Comparison of ENCODE assay signal across 2 cellular contexts in the genomic region with DNA sequence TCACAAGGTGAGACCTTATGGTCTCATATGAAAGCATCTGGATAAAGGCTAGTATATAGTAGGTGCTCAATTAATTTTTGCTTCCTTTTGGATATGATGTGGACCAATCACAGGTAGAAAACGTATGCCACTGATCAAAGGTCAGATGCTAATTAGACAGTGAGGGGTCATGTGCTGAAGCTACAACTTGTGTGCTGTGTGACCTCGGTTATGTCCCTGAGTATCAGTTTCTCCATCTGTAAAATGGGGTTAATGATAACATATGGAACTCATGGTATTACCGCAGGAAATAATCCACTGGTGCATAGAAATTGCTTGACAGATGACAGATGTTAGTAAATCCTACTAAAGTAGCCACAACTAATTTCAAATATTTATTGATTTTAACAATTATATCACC.
TF ChIP-seq lines count a peak whose summit lies in the region.

No MANE protein-coding gene starts in this region.

TF ChIP-seq in HepG2, 621 proteins besides CTCF, POLR2A, EP300 and RAD21 (continued from another document):
- peak; percentile 62; the same call in 1 of the 2 replicates for TF ChIP-seq ZNF629 (CRISPR knock-in tag; conservative IDR thresholded peaks at IDR 0.05)

TF ChIP-seq in K562, 482 proteins besides CTCF, POLR2A, EP300 and RAD21 (continued from another document):
- TF ChIP-seq, protein P1, sequence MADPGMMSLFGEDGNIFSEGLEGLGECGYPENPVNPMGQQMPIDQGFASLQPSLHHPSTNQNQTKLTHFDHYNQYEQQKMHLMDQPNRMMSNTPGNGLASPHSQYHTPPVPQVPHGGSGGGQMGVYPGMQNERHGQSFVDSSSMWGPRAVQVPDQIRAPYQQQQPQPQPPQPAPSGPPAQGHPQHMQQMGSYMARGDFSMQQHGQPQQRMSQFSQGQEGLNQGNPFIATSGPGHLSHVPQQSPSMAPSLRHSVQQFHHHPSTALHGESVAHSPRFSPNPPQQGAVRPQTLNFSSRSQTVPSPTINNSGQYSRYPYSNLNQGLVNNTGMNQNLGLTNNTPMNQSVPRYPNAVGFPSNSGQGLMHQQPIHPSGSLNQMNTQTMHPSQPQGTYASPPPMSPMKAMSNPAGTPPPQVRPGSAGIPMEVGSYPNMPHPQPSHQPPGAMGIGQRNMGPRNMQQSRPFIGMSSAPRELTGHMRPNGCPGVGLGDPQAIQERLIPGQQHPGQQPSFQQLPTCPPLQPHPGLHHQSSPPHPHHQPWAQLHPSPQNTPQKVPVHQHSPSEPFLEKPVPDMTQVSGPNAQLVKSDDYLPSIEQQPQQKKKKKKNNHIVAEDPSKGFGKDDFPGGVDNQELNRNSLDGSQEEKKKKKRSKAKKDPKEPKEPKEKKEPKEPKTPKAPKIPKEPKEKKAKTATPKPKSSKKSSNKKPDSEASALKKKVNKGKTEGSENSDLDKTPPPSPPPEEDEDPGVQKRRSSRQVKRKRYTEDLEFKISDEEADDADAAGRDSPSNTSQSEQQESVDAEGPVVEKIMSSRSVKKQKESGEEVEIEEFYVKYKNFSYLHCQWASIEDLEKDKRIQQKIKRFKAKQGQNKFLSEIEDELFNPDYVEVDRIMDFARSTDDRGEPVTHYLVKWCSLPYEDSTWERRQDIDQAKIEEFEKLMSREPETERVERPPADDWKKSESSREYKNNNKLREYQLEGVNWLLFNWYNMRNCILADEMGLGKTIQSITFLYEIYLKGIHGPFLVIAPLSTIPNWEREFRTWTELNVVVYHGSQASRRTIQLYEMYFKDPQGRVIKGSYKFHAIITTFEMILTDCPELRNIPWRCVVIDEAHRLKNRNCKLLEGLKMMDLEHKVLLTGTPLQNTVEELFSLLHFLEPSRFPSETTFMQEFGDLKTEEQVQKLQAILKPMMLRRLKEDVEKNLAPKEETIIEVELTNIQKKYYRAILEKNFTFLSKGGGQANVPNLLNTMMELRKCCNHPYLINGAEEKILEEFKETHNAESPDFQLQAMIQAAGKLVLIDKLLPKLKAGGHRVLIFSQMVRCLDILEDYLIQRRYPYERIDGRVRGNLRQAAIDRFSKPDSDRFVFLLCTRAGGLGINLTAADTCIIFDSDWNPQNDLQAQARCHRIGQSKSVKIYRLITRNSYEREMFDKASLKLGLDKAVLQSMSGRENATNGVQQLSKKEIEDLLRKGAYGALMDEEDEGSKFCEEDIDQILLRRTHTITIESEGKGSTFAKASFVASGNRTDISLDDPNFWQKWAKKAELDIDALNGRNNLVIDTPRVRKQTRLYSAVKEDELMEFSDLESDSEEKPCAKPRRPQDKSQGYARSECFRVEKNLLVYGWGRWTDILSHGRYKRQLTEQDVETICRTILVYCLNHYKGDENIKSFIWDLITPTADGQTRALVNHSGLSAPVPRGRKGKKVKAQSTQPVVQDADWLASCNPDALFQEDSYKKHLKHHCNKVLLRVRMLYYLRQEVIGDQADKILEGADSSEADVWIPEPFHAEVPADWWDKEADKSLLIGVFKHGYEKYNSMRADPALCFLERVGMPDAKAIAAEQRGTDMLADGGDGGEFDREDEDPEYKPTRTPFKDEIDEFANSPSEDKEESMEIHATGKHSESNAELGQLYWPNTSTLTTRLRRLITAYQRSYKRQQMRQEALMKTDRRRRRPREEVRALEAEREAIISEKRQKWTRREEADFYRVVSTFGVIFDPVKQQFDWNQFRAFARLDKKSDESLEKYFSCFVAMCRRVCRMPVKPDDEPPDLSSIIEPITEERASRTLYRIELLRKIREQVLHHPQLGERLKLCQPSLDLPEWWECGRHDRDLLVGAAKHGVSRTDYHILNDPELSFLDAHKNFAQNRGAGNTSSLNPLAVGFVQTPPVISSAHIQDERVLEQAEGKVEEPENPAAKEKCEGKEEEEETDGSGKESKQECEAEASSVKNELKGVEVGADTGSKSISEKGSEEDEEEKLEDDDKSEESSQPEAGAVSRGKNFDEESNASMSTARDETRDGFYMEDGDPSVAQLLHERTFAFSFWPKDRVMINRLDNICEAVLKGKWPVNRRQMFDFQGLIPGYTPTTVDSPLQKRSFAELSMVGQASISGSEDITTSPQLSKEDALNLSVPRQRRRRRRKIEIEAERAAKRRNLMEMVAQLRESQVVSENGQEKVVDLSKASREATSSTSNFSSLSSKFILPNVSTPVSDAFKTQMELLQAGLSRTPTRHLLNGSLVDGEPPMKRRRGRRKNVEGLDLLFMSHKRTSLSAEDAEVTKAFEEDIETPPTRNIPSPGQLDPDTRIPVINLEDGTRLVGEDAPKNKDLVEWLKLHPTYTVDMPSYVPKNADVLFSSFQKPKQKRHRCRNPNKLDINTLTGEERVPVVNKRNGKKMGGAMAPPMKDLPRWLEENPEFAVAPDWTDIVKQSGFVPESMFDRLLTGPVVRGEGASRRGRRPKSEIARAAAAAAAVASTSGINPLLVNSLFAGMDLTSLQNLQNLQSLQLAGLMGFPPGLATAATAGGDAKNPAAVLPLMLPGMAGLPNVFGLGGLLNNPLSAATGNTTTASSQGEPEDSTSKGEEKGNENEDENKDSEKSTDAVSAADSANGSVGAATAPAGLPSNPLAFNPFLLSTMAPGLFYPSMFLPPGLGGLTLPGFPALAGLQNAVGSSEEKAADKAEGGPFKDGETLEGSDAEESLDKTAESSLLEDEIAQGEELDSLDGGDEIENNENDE (IDR thresholded peaks at IDR 0.05; ENCODE audit: low read depth, low read length): no peak
- TF ChIP-seq, protein P2, sequence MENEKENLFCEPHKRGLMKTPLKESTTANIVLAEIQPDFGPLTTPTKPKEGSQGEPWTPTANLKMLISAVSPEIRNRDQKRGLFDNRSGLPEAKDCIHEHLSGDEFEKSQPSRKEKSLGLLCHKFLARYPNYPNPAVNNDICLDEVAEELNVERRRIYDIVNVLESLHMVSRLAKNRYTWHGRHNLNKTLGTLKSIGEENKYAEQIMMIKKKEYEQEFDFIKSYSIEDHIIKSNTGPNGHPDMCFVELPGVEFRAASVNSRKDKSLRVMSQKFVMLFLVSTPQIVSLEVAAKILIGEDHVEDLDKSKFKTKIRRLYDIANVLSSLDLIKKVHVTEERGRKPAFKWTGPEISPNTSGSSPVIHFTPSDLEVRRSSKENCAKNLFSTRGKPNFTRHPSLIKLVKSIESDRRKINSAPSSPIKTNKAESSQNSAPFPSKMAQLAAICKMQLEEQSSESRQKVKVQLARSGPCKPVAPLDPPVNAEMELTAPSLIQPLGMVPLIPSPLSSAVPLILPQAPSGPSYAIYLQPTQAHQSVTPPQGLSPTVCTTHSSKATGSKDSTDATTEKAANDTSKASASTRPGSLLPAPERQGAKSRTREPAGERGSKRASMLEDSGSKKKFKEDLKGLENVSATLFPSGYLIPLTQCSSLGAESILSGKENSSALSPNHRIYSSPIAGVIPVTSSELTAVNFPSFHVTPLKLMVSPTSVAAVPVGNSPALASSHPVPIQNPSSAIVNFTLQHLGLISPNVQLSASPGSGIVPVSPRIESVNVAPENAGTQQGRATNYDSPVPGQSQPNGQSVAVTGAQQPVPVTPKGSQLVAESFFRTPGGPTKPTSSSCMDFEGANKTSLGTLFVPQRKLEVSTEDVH (IDR thresholded peaks at IDR 0.05; ENCODE audit: low read depth, partially characterized antibody): no peak
- TF ChIP-seq GATA2 (CRISPR knock-in tag; IDR thresholded peaks at IDR 0.05) (no peak), ADNP (tag; IDR thresholded peaks at IDR 0.05) (0 out of 2 replicates have a peak, but pooled peaks have one; percentile 34), FOXJ3 (CRISPR knock-in tag; IDR thresholded peaks at IDR 0.05) (no peak), ZNF76 (CRISPR knock-in tag; IDR thresholded peaks at IDR 0.05; ENCODE audit: borderline replicate concordance) (no peak), FOXA3 (CRISPR knock-in tag; conservative IDR thresholded peaks at IDR 0.05 in 1 of 2, IDR thresholded peaks at IDR 0.05 in 1 of 2) (no peak), KLF10 (CRISPR knock-in tag; IDR thresholded peaks at IDR 0.05) (no peak), PRPF4 (IDR thresholded peaks at IDR 0.05; ENCODE audit: insufficient read depth, low read depth, low read length, poor library complexity, severe bottlenecking) (no peak), RBM25 (IDR thresholded peaks at IDR 0.05; ENCODE audit: low read depth, low read length, severe bottlenecking) (peak; percentile 72), ESRRA (IDR thresholded peaks at IDR 0.05; ENCODE audit: borderline replicate concordance, low read depth) (0 out of 2 replicates have a peak, but pooled peaks have one; percentile 20), ZNF696 (CRISPR knock-in tag; conservative IDR thresholded peaks at IDR 0.05) (no peak), MEIS2 (IDR thresholded peaks at IDR 0.05; ENCODE audit: partially characterized antibody) (no peak), GATAD2B (IDR thresholded peaks at IDR 0.05; ENCODE audit: borderline replicate concordance) (no peak), HNRNPL (IDR thresholded peaks at IDR 0.05; ENCODE audit: low read depth, low read length) (no peak), PCBP2 (IDR thresholded peaks at IDR 0.05; ENCODE audit: low read depth, low read length, poor library complexity, severe bottlenecking) (no peak), SETDB1 (IDR thresholded peaks at IDR 0.05; ENCODE audit: low read length) (no peak), ZFP30 (CRISPR knock-in tag; IDR thresholded peaks at IDR 0.05; ENCODE audit: borderline replicate concordance) (no peak), LARP7 (IDR thresholded peaks at IDR 0.05) (no peak), NUFIP1 (IDR thresholded peaks at IDR 0.05; ENCODE audit: partially characterized antibody) (no peak)
- TF ChIP-seq, protein P3, sequence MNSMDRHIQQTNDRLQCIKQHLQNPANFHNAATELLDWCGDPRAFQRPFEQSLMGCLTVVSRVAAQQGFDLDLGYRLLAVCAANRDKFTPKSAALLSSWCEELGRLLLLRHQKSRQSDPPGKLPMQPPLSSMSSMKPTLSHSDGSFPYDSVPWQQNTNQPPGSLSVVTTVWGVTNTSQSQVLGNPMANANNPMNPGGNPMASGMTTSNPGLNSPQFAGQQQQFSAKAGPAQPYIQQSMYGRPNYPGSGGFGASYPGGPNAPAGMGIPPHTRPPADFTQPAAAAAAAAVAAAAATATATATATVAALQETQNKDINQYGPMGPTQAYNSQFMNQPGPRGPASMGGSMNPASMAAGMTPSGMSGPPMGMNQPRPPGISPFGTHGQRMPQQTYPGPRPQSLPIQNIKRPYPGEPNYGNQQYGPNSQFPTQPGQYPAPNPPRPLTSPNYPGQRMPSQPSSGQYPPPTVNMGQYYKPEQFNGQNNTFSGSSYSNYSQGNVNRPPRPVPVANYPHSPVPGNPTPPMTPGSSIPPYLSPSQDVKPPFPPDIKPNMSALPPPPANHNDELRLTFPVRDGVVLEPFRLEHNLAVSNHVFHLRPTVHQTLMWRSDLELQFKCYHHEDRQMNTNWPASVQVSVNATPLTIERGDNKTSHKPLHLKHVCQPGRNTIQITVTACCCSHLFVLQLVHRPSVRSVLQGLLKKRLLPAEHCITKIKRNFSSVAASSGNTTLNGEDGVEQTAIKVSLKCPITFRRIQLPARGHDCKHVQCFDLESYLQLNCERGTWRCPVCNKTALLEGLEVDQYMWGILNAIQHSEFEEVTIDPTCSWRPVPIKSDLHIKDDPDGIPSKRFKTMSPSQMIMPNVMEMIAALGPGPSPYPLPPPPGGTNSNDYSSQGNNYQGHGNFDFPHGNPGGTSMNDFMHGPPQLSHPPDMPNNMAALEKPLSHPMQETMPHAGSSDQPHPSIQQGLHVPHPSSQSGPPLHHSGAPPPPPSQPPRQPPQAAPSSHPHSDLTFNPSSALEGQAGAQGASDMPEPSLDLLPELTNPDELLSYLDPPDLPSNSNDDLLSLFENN (IDR thresholded peaks at IDR 0.05; ENCODE audit: low read depth in 2 of 2, low read length in 2 of 2): no peak
- TF ChIP-seq, protein P4, sequence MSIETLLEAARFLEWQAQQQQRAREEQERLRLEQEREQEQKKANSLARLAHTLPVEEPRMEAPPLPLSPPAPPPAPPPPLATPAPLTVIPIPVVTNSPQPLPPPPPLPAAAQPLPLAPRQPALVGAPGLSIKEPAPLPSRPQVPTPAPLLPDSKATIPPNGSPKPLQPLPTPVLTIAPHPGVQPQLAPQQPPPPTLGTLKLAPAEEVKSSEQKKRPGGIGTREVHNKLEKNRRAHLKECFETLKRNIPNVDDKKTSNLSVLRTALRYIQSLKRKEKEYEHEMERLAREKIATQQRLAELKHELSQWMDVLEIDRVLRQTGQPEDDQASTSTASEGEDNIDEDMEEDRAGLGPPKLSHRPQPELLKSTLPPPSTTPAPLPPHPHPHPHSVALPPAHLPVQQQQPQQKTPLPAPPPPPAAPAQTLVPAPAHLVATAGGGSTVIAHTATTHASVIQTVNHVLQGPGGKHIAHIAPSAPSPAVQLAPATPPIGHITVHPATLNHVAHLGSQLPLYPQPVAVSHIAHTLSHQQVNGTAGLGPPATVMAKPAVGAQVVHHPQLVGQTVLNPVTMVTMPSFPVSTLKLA (conservative IDR thresholded peaks at IDR 0.05): no peak
TF ChIP-seq in K562: peak in this region for 3.
